1 cellular context compared by ENCODE assay signal in genomic region chr14:89845346-89845745, GRCh38.
A peak's percentile ranks its signal among the peaks of the same experiment; 100 is the strongest.
TF ChIP-seq lines count a peak whose summit lies in the region.

No MANE protein-coding gene starts in this region.

TF ChIP-seq in IMR-90, 13 proteins besides CTCF, POLR2A, EP300 and RAD21:
- TF ChIP-seq SMC3 (IDR thresholded peaks at IDR 0.05; ENCODE audit: low read depth, low read length) (no peak), RFX5 (IDR thresholded peaks at IDR 0.05; ENCODE audit: low read depth, low read length) (no peak), USF2 (IDR thresholded peaks at IDR 0.05; ENCODE audit: low read depth, low read length) (no peak), ELK1 (IDR thresholded peaks at IDR 0.05; ENCODE audit: borderline replicate concordance, low read depth, low read length) (no peak), RCOR1 (IDR thresholded peaks at IDR 0.05; ENCODE audit: insufficient replicate concordance, low read length) (no peak), CEBPB (IDR thresholded peaks at IDR 0.05; ENCODE audit: low read depth, low read length) (peak; percentile 59), CHD1 (IDR thresholded peaks at IDR 0.05; ENCODE audit: low read depth, low read length) (no peak), BHLHE40 (IDR thresholded peaks at IDR 0.05; ENCODE audit: low read depth, low read length) (0 out of 2 replicates have a peak, but pooled peaks have one; percentile 10), NFE2L2 (IDR thresholded peaks at IDR 0.05; ENCODE audit: low read depth, low read length) (no peak), MAZ (IDR thresholded peaks at IDR 0.05; ENCODE audit: borderline replicate concordance, low read depth, low read length) (no peak), MXI1 (IDR thresholded peaks at IDR 0.05; ENCODE audit: borderline replicate concordance, low read depth, low read length) (no peak), FOS (IDR thresholded peaks at IDR 0.05; ENCODE audit: low read depth, low read length) (peak; percentile 69), MAFK (IDR thresholded peaks at IDR 0.05; ENCODE audit: low read depth, low read length) (peak; percentile 19)
TF ChIP-seq in IMR-90: peak in this region for 4.
